Comparison of ENCODE assay signal across 8 cellular contexts in genomic region chr12:1605129-1606020, GRCh38. TPM values are rescaled to one million over a fixed set of nuclear protein-coding genes. Genes with fewer than 3 reads are reported as not detected.
A peak's percentile ranks its signal among the peaks of the same experiment; 100 is the strongest.
DNase-seq lines count a peak whose midpoint lies in the region; ATAC-seq, FAIRE-seq and TF ChIP-seq lines count a peak whose summit lies in the region.

No MANE protein-coding gene starts in this region.

- intact Hi-C loops in K562 (cut with micrococcal nuclease): loop anchor here (10.0 kb wide), 1 partner anchor 1031 kb away; no protein-coding TSS in a partner anchor

- H3K36me3 Mint-ChIP-seq in T-helper 2 cell treated with Interferon-gamma antibody and Interleukin-4, amounts not matched to agents 5 μg/mL and 100 μg/mL, for 36 hours (ENCODE audit: low read depth): no peaks in the 10 kb centered on the region

- no TSS peak for BruUV-seq in K562 (replicated peaks; lab: Mats Ljungman, UMichigan)

- TF ChIP-seq RAD21 in K562 (CRISPR knock-in tag; conservative IDR thresholded peaks at IDR 0.05 in 1 of 2, IDR thresholded peaks at IDR 0.05 in 1 of 2): peak; percentile 66 to 79

- H3K27ac Mint-ChIP-seq in T-helper 2 cell treated with Interferon-gamma antibody and Interleukin-4, amounts not matched to agents 5 μg/mL and 100 μg/mL, for 36 hours: peak overlapping the region; percentile 5

- 0% methylated on average over 15 of the region's 22 CpGs for WGBS in K562 (ENCODE audit: insufficient coverage, low coverage, missing lambda C conversion rate)

- peaks cover 32% of the 10 kb centered on the region for H3K4me1 Mint-ChIP-seq in T-helper 2 cell treated with Interferon-gamma antibody and Interleukin-4, amounts not matched to agents 5 μg/mL and 100 μg/mL, for 36 hours (ENCODE audit: low read depth)

- H3K4me3 ChIP-seq in HAP-1 (peak overlapping the region; percentile 11; the same call in 1 of the 2 replicates), K562 (peak overlapping the region; percentile 23)

- CTCF ChIA-PET in K562 (lab: Yijun Ruan, JAX; ENCODE audit: low intra/inter-chr PET ratio): interaction anchor here (0.6 to 1.0 kb wide), 3 partner anchors 11 to 489 kb away, joined by 3 read pairs; partner anchors contain the start of gene FBXL14

- peak overlapping the region; percentile 87 for H3K27ac ChIP-seq in K562 (ENCODE audit: extremely low read depth, low read depth, low read length)

- H3K4me1 ChIP-seq in HAP-1: peaks cover 26% of the 10 kb centered on the region
- H3K4me1 ChIP-seq in K562 (replicated peaks in 1 of 2; ENCODE audit: control insufficient read depth in 2 of 2, insufficient read depth in 2 of 2, low read length in 2 of 2): peaks cover 30% of the 10 kb centered on the region in 2 experiments; a peak in 4 of 5 replicates

- peak; percentile 80 for ATAC-seq in K562
- no peak for ATAC-seq in GM18858 (IDR thresholded peaks at IDR 0.05; ENCODE audit: unreplicated experiment)

- FAIRE-seq in K562 (lab: Jason Lieb, UNC): peak; percentile 96

- peak; percentile 71 to 87 (median 75) for TF ChIP-seq CTCF in K562 (IDR thresholded peaks at IDR 0.05 in 2 of 3, conservative IDR thresholded peaks at IDR 0.05 in 1 of 3; ENCODE audit: insufficient read depth in 2 of 3, low read depth in 1 of 3, low read length in 3 of 3)

- in situ Hi-C loops in HAP-1 (cut with MboI; ENCODE audit: low sequenced_read_pairs) (no loop called here), K562 (cut with MboI) (no loop called here)

- TF ChIP-seq POLR2A in K562 (conservative IDR thresholded peaks at IDR 0.05): no peak; the same call in 1 of the 2 replicates

- peak overlapping the region; percentile 93 for H2AFZ ChIP-seq in K562 (ENCODE audit: low read depth, low read length)

- peak overlapping the region; percentile 80 for H3K4me2 ChIP-seq in K562 (ENCODE audit: insufficient read depth, low read length)

- H3K4me3 Mint-ChIP-seq in T-helper 2 cell treated with Interferon-gamma antibody and Interleukin-4, amounts not matched to agents 5 μg/mL and 100 μg/mL, for 36 hours: peak overlapping the region; percentile 79

- DNase-seq in EH (ENCODE audit: low read depth) (peak; percentile 85), HAP-1 (ENCODE audit: low spot score in 2 of 2) (peak; percentile 74 to 83), NCI-H1105 treated with DMSO at 0.1 percent for 48 hours (lab: John Stamatoyannopoulos, UW) (peak; percentile 80), K562 (ENCODE audit: extremely low read depth in 1 of 4, low spot score in 3 of 4) (peak; percentile 53 to 89 (median 63)), hypothalamus (lab: John Stamatoyannopoulos, UW) (peak in 43 of 51 donors; percentile 32 to 88 (median 65)), pulmonary artery endothelial cell (ENCODE audit: low read depth, low spot score) (peak; percentile 45)
- peak; percentile 44 for DNase-seq in T-helper 2 cell treated with Interferon-gamma antibody and Interleukin-4, amounts not matched to agents 5 μg/mL and 100 μg/mL, for 36 hours (ENCODE audit: low spot score)

- H3K9me3 Mint-ChIP-seq in T-helper 2 cell treated with Interferon-gamma antibody and Interleukin-4, amounts not matched to agents 5 μg/mL and 100 μg/mL, for 36 hours: no peaks in the 10 kb centered on the region

- no peaks in the 10 kb centered on the region; the same call in 1 of the 2 replicates for H3K9me3 ChIP-seq in HAP-1
- H3K9me3 ChIP-seq in K562 (replicated peaks; ENCODE audit: control insufficient read depth, insufficient read depth, low read depth, low read length): no peaks in the 10 kb centered on the region

- H3K9ac ChIP-seq in K562 (ENCODE audit: insufficient read depth in 1 of 2, low read depth in 2 of 2, low read length in 2 of 2): peak overlapping the region; percentile 77 to 83

- H3K27me3 ChIP-seq in HAP-1 (ENCODE audit: low read depth) (no peaks in the 10 kb centered on the region), K562 (ENCODE audit: control insufficient read depth in 2 of 2, insufficient read depth in 2 of 2, low read length in 2 of 2) (no peaks in the 10 kb centered on the region)

- no peak for TF ChIP-seq EP300 in K562 (IDR thresholded peaks at IDR 0.05; ENCODE audit: low read length)

- no peaks in the 10 kb centered on the region; the same call in 2 of the 3 replicates for H3K79me2 ChIP-seq in K562 (ENCODE audit: control insufficient read depth, insufficient read depth, low read length)

- POLR2A ChIA-PET in K562 (lab: Yijun Ruan, JAX): interaction anchor here (0.5 to 2.2 kb wide), 5 partner anchors 12 to 487 kb away, joined by 3 to 5 read pairs (median 3); no protein-coding TSS in a partner anchor

- H3K27me3 Mint-ChIP-seq in T-helper 2 cell treated with Interferon-gamma antibody and Interleukin-4, amounts not matched to agents 5 μg/mL and 100 μg/mL, for 36 hours (ENCODE audit: low read depth): peaks cover 6% of the 10 kb centered on the region

- H4K20me1 ChIP-seq in K562 (replicated peaks; ENCODE audit: control insufficient read depth, insufficient read depth, low read length): no peaks in the 10 kb centered on the region

- H3K9me1 ChIP-seq in K562 (ENCODE audit: control insufficient read depth, insufficient read depth, low read length): no peaks in the 10 kb centered on the region

- H3K36me3 ChIP-seq in HAP-1 (replicated peaks): no peaks in the 10 kb centered on the region
- H3K36me3 ChIP-seq in K562 (ENCODE audit: control insufficient read depth, insufficient read depth, low read length): no peaks in the 10 kb centered on the region

TF ChIP-seq in K562, 482 proteins besides CTCF, POLR2A, EP300 and RAD21 (continues in another document):
- TF ChIP-seq, protein P1, sequence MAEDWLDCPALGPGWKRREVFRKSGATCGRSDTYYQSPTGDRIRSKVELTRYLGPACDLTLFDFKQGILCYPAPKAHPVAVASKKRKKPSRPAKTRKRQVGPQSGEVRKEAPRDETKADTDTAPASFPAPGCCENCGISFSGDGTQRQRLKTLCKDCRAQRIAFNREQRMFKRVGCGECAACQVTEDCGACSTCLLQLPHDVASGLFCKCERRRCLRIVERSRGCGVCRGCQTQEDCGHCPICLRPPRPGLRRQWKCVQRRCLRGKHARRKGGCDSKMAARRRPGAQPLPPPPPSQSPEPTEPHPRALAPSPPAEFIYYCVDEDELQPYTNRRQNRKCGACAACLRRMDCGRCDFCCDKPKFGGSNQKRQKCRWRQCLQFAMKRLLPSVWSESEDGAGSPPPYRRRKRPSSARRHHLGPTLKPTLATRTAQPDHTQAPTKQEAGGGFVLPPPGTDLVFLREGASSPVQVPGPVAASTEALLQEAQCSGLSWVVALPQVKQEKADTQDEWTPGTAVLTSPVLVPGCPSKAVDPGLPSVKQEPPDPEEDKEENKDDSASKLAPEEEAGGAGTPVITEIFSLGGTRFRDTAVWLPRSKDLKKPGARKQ (CRISPR knock-in tag; IDR thresholded peaks at IDR 0.05): no peak

RNA-seq across cellular contexts. Expression of gene FBXL14, which starts 11.0 kb away (rescaled TPM):
- total RNA-seq in K562 (2011; cell fraction: chromatin; rRNA removed; ENCODE audit: low replicate concordance): 1.6 and 6.6 TPM in 2 replicates
- 7.8 and 11.2 TPM in 2 replicates for total RNA-seq in K562 (2011; cell fraction: nucleolus; rRNA removed)
- total RNA-seq in K562 (2011; cell fraction: nucleoplasm; rRNA removed): 4.3 and 5.0 TPM in 2 replicates
- total RNA-seq in K562 (2014; rRNA removed) (7.1 and 7.8 TPM in 2 replicates), K562 (2014; rRNA removed; fragmentation: Illumina TruSeq; extraction: Trizol) (0.22 and 0.65 TPM in 2 replicates), K562 (2015; rRNA removed; fragmentation: Illumina TruSeq; extraction: Trizol) (4.8 and 5.3 TPM in 2 replicates), K562 (2021) (9.8 and 11.0 TPM in 2 replicates), pulmonary artery endothelial cell (15.4 and 15.8 TPM in 2 replicates)
- polyA plus RNA-seq in K562 (2011; rRNA removed) (3.3 and 4.6 TPM in 2 replicates), K562 (2014; fragmentation: Illumina TruSeq; extraction: Trizol) (1.2 and 3.3 TPM in 2 replicates), K562 (2014; fragmentation: Nextera tagmentation; extraction: Ambion mirVana) (under 1 TPM; 0.13 to 0.17 TPM), K562 (2014; rRNA removed) (6.3 and 7.6 TPM in 2 replicates)
- polyA plus RNA-seq in K562 (2011; cell fraction: cytosol; rRNA removed): 6.7 and 16.0 TPM in 2 replicates
- polyA plus RNA-seq in K562 (2011; cell fraction: nucleus; rRNA removed): 3.4 and 5.1 TPM in 2 replicates
- polyA plus RNA-seq in K562 (2012): 6.5 and 9.3 TPM in 2 replicates
- polyA minus RNA-seq in K562 (2011; rRNA and poly(A)+ RNA removed): 3.3 and 6.3 TPM in 2 replicates
- polyA minus RNA-seq in K562 (2011; cell fraction: cytosol; rRNA and poly(A)+ RNA removed): 8.7 TPM in 2 replicates
- polyA minus RNA-seq in K562 (2011; cell fraction: nucleus; rRNA and poly(A)+ RNA removed): 5.9 and 7.4 TPM in 2 replicates

RNA-seq across cellular contexts. Expression of gene WNT5B, which starts 23.7 kb away (rescaled TPM):
- 2.9 and 11.1 TPM in 2 replicates for total RNA-seq in K562 (2011; cell fraction: chromatin; rRNA removed; ENCODE audit: low replicate concordance)
- 12.0 TPM in 2 replicates for total RNA-seq in K562 (2011; cell fraction: nucleolus; rRNA removed)
- 6.7 and 8.2 TPM in 2 replicates for total RNA-seq in K562 (2011; cell fraction: nucleoplasm; rRNA removed)
- 15.0 and 16.8 TPM in 2 replicates for total RNA-seq in K562 (2014; rRNA removed)
- total RNA-seq in K562 (2014; rRNA removed; fragmentation: Illumina TruSeq; extraction: Trizol): 5.3 and 5.4 TPM in 2 replicates
- total RNA-seq in K562 (2015; rRNA removed; fragmentation: Illumina TruSeq; extraction: Trizol): 7.8 and 8.9 TPM in 2 replicates
- total RNA-seq in K562 (2021): 14.6 and 18.4 TPM in 2 replicates
- polyA plus RNA-seq in K562 (2011; rRNA removed): 3.0 and 5.1 TPM in 2 replicates
- polyA plus RNA-seq in K562 (2011; cell fraction: cytosol; rRNA removed): 5.7 and 6.2 TPM in 2 replicates
- 5.1 and 6.0 TPM in 2 replicates for polyA plus RNA-seq in K562 (2011; cell fraction: nucleus; rRNA removed)
- polyA plus RNA-seq in K562 (2012): 3.9 and 8.4 TPM in 2 replicates
- 5.4 and 6.8 TPM in 2 replicates for polyA plus RNA-seq in K562 (2014; fragmentation: Illumina TruSeq; extraction: Trizol)
- under 1 TPM; 0.42 to 0.80 TPM for polyA plus RNA-seq in K562 (2014; fragmentation: Nextera tagmentation; extraction: Ambion mirVana)
- polyA plus RNA-seq in K562 (2014; rRNA removed): 5.4 and 6.2 TPM in 2 replicates
- 4.1 and 5.8 TPM in 2 replicates for polyA minus RNA-seq in K562 (2011; rRNA and poly(A)+ RNA removed)
- polyA minus RNA-seq in K562 (2011; cell fraction: cytosol; rRNA and poly(A)+ RNA removed): 5.7 and 6.3 TPM in 2 replicates
- polyA minus RNA-seq in K562 (2011; cell fraction: nucleus; rRNA and poly(A)+ RNA removed): 1.5 and 3.0 TPM in 2 replicates
- total RNA-seq in pulmonary artery endothelial cell: 0.14 TPM in 1 of 2 replicates, not detected in the other
